In the genomic region with DNA sequence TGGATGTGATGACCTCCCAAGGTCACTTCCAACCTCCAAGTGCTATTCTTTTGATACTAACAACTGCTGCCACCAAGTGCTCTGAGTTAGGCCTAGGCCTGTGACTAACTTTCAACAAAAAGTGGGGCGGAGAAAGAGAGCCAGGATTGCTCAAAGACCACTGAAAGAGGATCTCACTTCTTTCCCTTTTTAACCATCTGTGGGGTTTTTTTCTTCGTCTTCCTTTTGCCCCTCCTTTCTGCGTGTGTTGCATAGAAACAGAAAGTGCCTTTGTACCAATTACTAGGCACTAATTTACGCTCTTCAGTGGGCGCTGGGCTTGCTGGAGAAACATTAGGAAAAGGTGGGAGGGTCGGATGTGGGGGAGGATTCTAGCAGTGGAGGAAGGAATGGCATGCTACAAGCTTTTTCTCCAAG, we compare ENCODE assay signal across 8 cellular contexts. TPM values are rescaled to one million over a fixed set of nuclear protein-coding genes. Genes with fewer than 3 reads are reported as not detected.
DNase-seq lines count a peak whose midpoint lies in the region; ATAC-seq, FAIRE-seq and TF ChIP-seq lines count a peak whose summit lies in the region.

No MANE protein-coding gene starts in this region.

- H3K9me3 Mint-ChIP-seq in activated CD8-positive, alpha-beta T cell treated with anti-CD3 and anti-CD28 coated beads for 36 hours = no peaks in the 10 kb centered on the region

- H3K4me1 ChIP-seq in gastroesophageal sphincter = peaks cover 30 to 85% (median 47%) of the 10 kb centered on the region in 3 donors
- peaks cover 56 to 97% (median 83%) of the 10 kb centered on the region in 6 donors for H3K4me1 ChIP-seq in spleen

- H3K4me3 Mint-ChIP-seq in activated CD8-positive, alpha-beta T cell treated with anti-CD3 and anti-CD28 coated beads for 36 hours = peak overlapping the region; percentile 74

- ATAC-seq in HG03139 (IDR thresholded peaks at IDR 0.05; ENCODE audit: unreplicated experiment) (peak; percentile 58), gastroesophageal sphincter (no peak)
- ATAC-seq in activated CD8-positive, alpha-beta T cell treated with anti-CD3 and anti-CD28 coated beads for 36 hours = peak; percentile 81

- no peaks in the 10 kb centered on the region for H3K9me3 ChIP-seq in gastroesophageal sphincter
- no peaks in the 10 kb centered on the region for H3K9me3 ChIP-seq in spleen

- TF ChIP-seq POLR2A in gastroesophageal sphincter (IDR thresholded peaks at IDR 0.05) = no peak
- no peak for TF ChIP-seq POLR2A in spleen (IDR thresholded peaks at IDR 0.05)

- no peak for FAIRE-seq in GM19239 (lab: Jason Lieb, UNC)

- POLR2A ChIA-PET in activated CD8-positive, alpha-beta T cell treated with anti-CD3 and anti-CD28 coated beads for 36 hours (lab: Charles Lee) = interaction anchor here (0.5 to 4.8 kb wide), 6 partner anchors 11 to 66 kb away, joined by 3 to 58 read pairs (median 3); no protein-coding TSS in a partner anchor

- H3K4me3 ChIP-seq in gastroesophageal sphincter = peak overlapping the region; percentile 16 to 98
- H3K4me3 ChIP-seq in spleen = peak overlapping the region in 2 of 8 donors; percentile 14 to 27

- peak overlapping the region; percentile 94 for H3K27ac Mint-ChIP-seq in activated CD8-positive, alpha-beta T cell treated with anti-CD3 and anti-CD28 coated beads for 36 hours

- peaks cover 21% of the 10 kb centered on the region for H3K36me3 Mint-ChIP-seq in activated CD8-positive, alpha-beta T cell treated with anti-CD3 and anti-CD28 coated beads for 36 hours (ENCODE audit: low read depth)

- no peaks in the 10 kb centered on the region for H3K27me3 Mint-ChIP-seq in activated CD8-positive, alpha-beta T cell treated with anti-CD3 and anti-CD28 coated beads for 36 hours

- CTCF ChIA-PET in activated CD8-positive, alpha-beta T cell treated with anti-CD3 and anti-CD28 coated beads for 36 hours (lab: Charles Lee) = interaction anchor here (1.3 to 3.6 kb wide), 4 partner anchors 12 to 196 kb away, joined by 3 to 18 read pairs (median 6); no protein-coding TSS in a partner anchor

- intact Hi-C loops in activated CD8-positive, alpha-beta T cell treated with anti-CD3 and anti-CD28 coated beads for 36 hours (cut with micrococcal nuclease) = no loop called here
- intact Hi-C loops in spleen (cut with DNase I; ENCODE audit: low total_unique reads) = no loop called here

- H3K27me3 ChIP-seq in gastroesophageal sphincter = no peaks in the 10 kb centered on the region
- no peaks in the 10 kb centered on the region for H3K27me3 ChIP-seq in spleen (replicated peaks in 1 of 7)

- peaks cover 0 to 11% of the 10 kb centered on the region in 2 donors for H3K36me3 ChIP-seq in gastroesophageal sphincter
- H3K36me3 ChIP-seq in spleen = peaks cover 0 to 5% (median 0%) of the 10 kb centered on the region in 6 donors

- DNase-seq in CD1c-positive myeloid dendritic cell (ENCODE audit: extremely low spot score) (peak; percentile 80), GM19239 (ENCODE audit: insufficient read length, low spot score) (peak; percentile 20), spleen (no peak), LoVo (ENCODE audit: low spot score) (no peak), A172 (ENCODE audit: low spot score) (no peak)
- DNase-seq in activated CD8-positive, alpha-beta T cell treated with anti-CD3 and anti-CD28 coated beads for 36 hours = peak; percentile 76

- no peak for TF ChIP-seq EP300 in gastroesophageal sphincter (IDR thresholded peaks at IDR 0.05)

- 53 to 67% methylated on average over 4 to 6 of the region's 6 CpGs for WGBS in gastroesophageal sphincter (ENCODE audit: low coverage in 1 of 2), 2 donors
- 18 to 43% (median 30%) methylated on average over 6 of the region's 6 CpGs for WGBS in spleen, 5 donors

- peaks cover 81% of the 10 kb centered on the region for H3K4me1 Mint-ChIP-seq in activated CD8-positive, alpha-beta T cell treated with anti-CD3 and anti-CD28 coated beads for 36 hours (ENCODE audit: low read depth)

- TF ChIP-seq CTCF in activated CD8-positive, alpha-beta T cell treated with anti-CD3 and anti-CD28 coated beads for 36 hours (IDR thresholded peaks at IDR 0.05) = no peak
- TF ChIP-seq CTCF in gastroesophageal sphincter (IDR thresholded peaks at IDR 0.05) = peak in 1 of 4 experiments; percentile 6
- TF ChIP-seq CTCF in spleen (IDR thresholded peaks at IDR 0.05 in 8 of 11, conservative IDR thresholded peaks at IDR 0.05 in 3 of 11) = no peak

- H3K27ac ChIP-seq in gastroesophageal sphincter (peak overlapping the region; percentile 69 to 79 (median 74)), spleen (peak overlapping the region; percentile 1 to 83 (median 78))

RNA-seq across cellular contexts. Expression of gene KLF9, which starts 8.0 kb away (rescaled TPM):
- total RNA-seq in activated CD8-positive, alpha-beta T cell treated with anti-CD3 and anti-CD28 coated beads for 36 hours = 10 to 100 TPM; 19.0 to 20.1 TPM
- total RNA-seq in gastroesophageal sphincter (100 to 1,000 TPM; 117 to 224 (median 154) TPM), spleen (10 to 100 TPM; 13.5 to 74.8 (median 50.4) TPM)
- 10 to 100 TPM in 2 of 3 donors, 1 to 10 TPM in 1; 7.1 to 12.6 (median 12.4) TPM for polyA plus RNA-seq in spleen
- total RNA-seq in A172 (2014; rRNA removed; shearing (Covaris generic)) = 0.81 and 1.1 TPM in 2 replicates

Comparison
In these comparisons a context has a peak if more than half of its experiments do, and no peak if none do; other contexts are left out.
1. DNase-seq: peak in CD1c-positive myeloid dendritic cell (single experiment), GM19239 (single experiment) and activated CD8-positive, alpha-beta T cell treated with anti-CD3 and anti-CD28 coated beads for 36 hours (single experiment); none in spleen (single experiment), LoVo (single experiment) and A172 (single experiment).